In the genomic region with DNA sequence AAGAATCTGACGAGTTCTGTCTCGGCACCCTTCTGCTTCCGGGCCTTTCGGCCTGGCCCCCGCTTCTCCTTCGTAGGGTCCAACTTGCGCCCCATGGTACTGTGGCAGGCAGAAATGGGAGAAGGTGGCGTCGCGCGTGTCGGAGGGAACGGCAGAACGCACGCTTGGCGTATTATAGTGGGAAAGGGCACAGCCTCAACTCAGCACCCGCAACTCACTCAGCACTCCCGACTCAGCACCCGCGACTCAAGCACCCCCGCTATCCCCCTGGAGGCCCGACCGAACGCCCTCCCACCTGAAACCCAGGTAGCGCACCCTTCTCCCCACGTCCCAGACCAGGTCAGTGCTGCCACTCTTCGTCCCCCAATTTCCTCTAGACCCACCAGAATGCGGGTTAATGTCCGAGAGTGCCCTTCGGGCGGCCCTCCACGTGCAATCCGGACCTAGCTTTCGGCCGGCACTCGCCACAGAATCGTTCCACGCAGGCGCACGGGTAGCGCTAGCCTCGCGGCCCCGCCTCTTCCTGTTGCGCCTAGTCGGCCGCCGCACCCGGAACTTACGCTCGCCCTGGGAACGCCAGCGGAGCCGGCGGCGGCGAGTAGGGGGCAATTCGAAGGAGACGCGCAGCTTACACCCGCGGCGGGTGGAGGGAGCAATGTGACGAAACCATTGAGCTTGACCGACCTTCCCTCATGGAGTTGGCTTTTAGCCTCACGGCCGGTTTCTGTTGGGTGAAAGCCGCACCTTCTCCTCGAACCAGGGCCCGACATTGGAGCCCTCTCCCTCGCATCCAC, we compare ENCODE assay signal across 8 cellular contexts. TPM values are rescaled to one million over a fixed set of nuclear protein-coding genes. Genes with fewer than 3 reads are reported as not detected.
DNase-seq lines count a peak whose midpoint lies in the region; ATAC-seq and TF ChIP-seq lines count a peak whose summit lies in the region.

A gene (minus strand): TSS at position 468 of the 794 bp plus-strand sequence. CDS start 373 bp downstream, at position 95.

- WGBS in right lobe of liver (ENCODE audit: insufficient coverage, low coverage, low lambda C conversion rate, missing lambda C conversion rate) = 0% methylated on average over 25 of the region's 71 CpGs

- H3K27me3 ChIP-seq in BLaER1 (no peaks in the 10 kb centered on the region), right lobe of liver (no peaks in the 10 kb centered on the region)

- peak within 1 kb of the TSS; percentile 85 for H3K4me2 ChIP-seq in BLaER1

- H4K20me1 ChIP-seq in BLaER1 = peaks cover 71% of the 10 kb centered on the region

- H3K9me3 ChIP-seq in BLaER1 (no peaks in the 10 kb centered on the region), right lobe of liver (no peaks in the 10 kb centered on the region)

- H3K27ac ChIP-seq in BLaER1 (peak within 1 kb of the TSS; percentile 81), right lobe of liver (peak within 1 kb of the TSS; percentile 64 to 78 (median 75))

- peaks cover 35% of the 10 kb centered on the region for H3K4me1 ChIP-seq in BLaER1
- peaks cover 0 to 15% (median 0%) of the 10 kb centered on the region in 4 donors for H3K4me1 ChIP-seq in right lobe of liver

- peak; percentile 73 for ATAC-seq in GM19328 (IDR thresholded peaks at IDR 0.05; ENCODE audit: unreplicated experiment)
- peak; percentile 80 for ATAC-seq in HG03565 (IDR thresholded peaks at IDR 0.05; ENCODE audit: unreplicated experiment)
- peak; percentile 96 to 98 (median 97) for ATAC-seq in right lobe of liver

- intact Hi-C loops in right lobe of liver (cut with DNase I) = no loop called here

- peaks cover 84% of the 10 kb centered on the region for H3K36me3 ChIP-seq in BLaER1
- H3K36me3 ChIP-seq in right lobe of liver = peaks cover 0 to 62% (median 13%) of the 10 kb centered on the region in 4 donors

- peak; percentile 78 for TF ChIP-seq POLR2A in right lobe of liver (IDR thresholded peaks at IDR 0.05)

- TF ChIP-seq CTCF in right lobe of liver (IDR thresholded peaks at IDR 0.05) = no peak

- peak within 1 kb of the TSS; percentile 79 for H3K4me3 ChIP-seq in BLaER1
- peak within 1 kb of the TSS; percentile 53 to 75 (median 67) for H3K4me3 ChIP-seq in right lobe of liver

- peak within 1 kb of the TSS; percentile 83 for H3K9ac ChIP-seq in BLaER1

- DNase-seq in NCI-H774 (lab: John Stamatoyannopoulos, UW) (peak; percentile 93), dermis microvascular lymphatic vessel endothelial cell (ENCODE audit: low read depth in 2 of 2) (peak; percentile 78 to 91), right lobe of liver (peak; percentile 94 to 95 (median 94))
- DNase-seq in activated CD4-positive, alpha-beta T cell treated with anti-CD3 and anti-CD28 coated beads, Interleukin-2, amount 50 U/mL, for 4 hours = peak; percentile 78 to 80
- DNase-seq in stimulated activated CD4-positive, alpha-beta T cell treated with anti-CD3 and anti-CD28 coated beads, Interleukin-4, amount 100 ng/mL, for 24 hours = peak; percentile 91

RNA-seq across cellular contexts. Expression of the gene that starts here (rescaled TPM):
- total RNA-seq in dermis microvascular lymphatic vessel endothelial cell (10.4 and 13.4 TPM in 2 replicates), right lobe of liver (10 to 100 TPM; 12.6 to 20.1 (median 18.5) TPM)

Comparison
In these comparisons a context has a peak if more than half of its experiments do, and no peak if none do; other contexts are left out.
1. Peak in every context shown above with its lines: DNase-seq, ATAC-seq, H3K4me3 ChIP-seq and H3K27ac ChIP-seq.